In genomic region chr10:9608592-9608991, GRCh38 we compare ENCODE assay signal across 8 cellular contexts.
DNase-seq lines count a peak whose midpoint lies in the region; ATAC-seq and TF ChIP-seq lines count a peak whose summit lies in the region.
"Had no signal": no experiment of that assay in that cellular context is flagged by ENCODE, and none has a peak within 500 bp of the region (broad histone marks: within the 10 kb centered on the region; RNA-seq: fewer than 3 reads in every experiment).

No MANE protein-coding gene starts in this region.

- no peak for ATAC-seq in HG02970 (IDR thresholded peaks at IDR 0.05; ENCODE audit: low FRiP score, unreplicated experiment)
- ATAC-seq: activated T-cell treated with anti-CD3 and anti-CD28 coated beads, Interleukin-2, amount 50 U/mL, for 72 hours had no signal

- no peak overlapping the region for H3K4me3 ChIP-seq in GM06990 (replicated peaks; ENCODE audit: low read depth, low read length)

- DNase-seq in GM06990 (ENCODE audit: extremely low read depth, insufficient read length) = no peak
- peak; percentile 49 for DNase-seq in RKO (ENCODE audit: low spot score)
- DNase-seq in fibroblast of the conjunctiva (ENCODE audit: low read depth) = peak; percentile 33
- peak; percentile 18 for DNase-seq in renal cortical epithelial cell (ENCODE audit: low read depth)
- no peak for DNase-seq in MV-4-11 (lab: John Stamatoyannopoulos, UW)
- no peak for DNase-seq in NK-92 (lab: John Stamatoyannopoulos, UW; ENCODE audit: unreplicated experiment)
- DNase-seq: activated T-cell treated with anti-CD3 and anti-CD28 coated beads, Interleukin-2, amount 50 U/mL, for 72 hours had no signal

- H3K36me3 ChIP-seq in GM06990 (ENCODE audit: control insufficient read depth, insufficient read depth, low read length) = no peaks in the 10 kb centered on the region

- TF ChIP-seq CTCF in GM06990 (IDR thresholded peaks at IDR 0.05; ENCODE audit: insufficient read depth, low read length, poor library complexity, severe bottlenecking) = peak; percentile 13

- no peaks in the 10 kb centered on the region for H3K27me3 ChIP-seq in GM06990 (replicated peaks; ENCODE audit: control insufficient read depth, insufficient read depth, low read length)

Comparison
In these comparisons a context has a peak if more than half of its experiments do, and no peak if none do; other contexts are left out.
1. DNase-seq: peak in RKO (single experiment), fibroblast of the conjunctiva (single experiment) and renal cortical epithelial cell (single experiment); none in GM06990 (single experiment), MV-4-11 (single experiment) and NK-92 (single experiment).